24 cellular contexts compared by ENCODE assay signal in genomic region chr2:49861821-49862220, GRCh38.
"Had no signal": no experiment of that assay in that cellular context is flagged by ENCODE, and none has a peak within 500 bp of the region (broad histone marks: within the 10 kb centered on the region; RNA-seq: fewer than 3 reads in every experiment).

No MANE protein-coding gene starts in this region.

- H3K27me3 ChIP-seq: pancreas, right lobe of liver, thyroid gland, vagina had no signal

- ATAC-seq: effector memory CD8-positive, alpha-beta T cell; left lobe of liver; naive thymus-derived CD4-positive, alpha-beta T cell; pancreas; right lobe of liver; stimulated activated naive CD8-positive, alpha-beta T cell treated with anti-CD3 and anti-CD28 coated beads, Interleukin-15, amount 100 ng/mL, for 72 hours had no signal

- H3K27ac ChIP-seq: pancreas, right lobe of liver, thyroid gland, vagina had no signal

- DNase-seq: cortex of kidney; effector memory CD8-positive, alpha-beta T cell; foreskin fibroblast; hypothalamus; immature natural killer cell; islet precursor cell; mesenchymal stem cell; naive thymus-derived CD4-positive, alpha-beta T cell; occipital lobe; pancreas; right lobe of liver; stimulated activated CD4-positive, alpha-beta T cell treated with anti-CD3 and anti-CD28 coated beads, Interleukin-12 subunit alpha, Interleukin-12 subunit beta, amount 100 ng/mL, for 4 hours; stimulated activated CD4-positive, alpha-beta T cell treated with anti-CD3 and anti-CD28 coated beads, Interleukin-1b, Interleukin-23, amount 100 ng/mL, for 48 hours; stimulated activated CD4-positive, alpha-beta T cell treated with anti-CD3 and anti-CD28 coated beads, Interleukin-4, amount 100 ng/mL, for 1 hour; stimulated activated CD8-positive, alpha-beta memory T cell treated with anti-CD3 and anti-CD28 coated beads, Interleukin-4, amount 100 ng/mL, for 48 hours; stimulated activated naive CD4-positive, alpha-beta T cell; stimulated activated naive CD8-positive, alpha-beta T cell treated with anti-CD3 and anti-CD28 coated beads, Interleukin-15, amount 100 ng/mL, for 72 hours; thyroid gland; trophoblast cell had no signal

- H3K4me1 ChIP-seq: pancreas, right lobe of liver, thyroid gland, vagina had no signal

- H3K4me3 ChIP-seq: lung, pancreas, right lobe of liver, smooth muscle cell, thyroid gland, vagina had no signal

- H3K36me3 ChIP-seq: pancreas, right lobe of liver, thyroid gland, vagina had no signal

- FAIRE-seq: endometrium, pancreas had no signal
